Comparison of ENCODE assay signal across 20 cellular contexts in the genomic region with DNA sequence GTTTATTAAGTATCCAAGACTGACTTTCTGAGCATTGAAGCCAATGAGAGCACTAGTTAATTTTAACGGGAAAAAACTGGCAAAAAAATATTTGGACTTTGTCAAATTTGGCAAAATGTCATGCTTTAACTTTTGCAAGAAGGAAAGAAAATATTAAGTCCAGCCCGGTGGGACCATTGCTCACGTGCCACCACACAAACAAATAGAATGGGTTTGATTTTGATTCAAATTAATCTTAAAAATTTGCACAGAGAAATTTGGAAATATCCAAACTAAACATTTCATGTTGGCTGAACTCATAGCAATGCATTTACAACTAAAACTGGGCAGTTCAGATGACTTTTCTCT.
"Had no signal": no experiment of that assay in that cellular context is flagged by ENCODE, and none has a peak within 500 bp of the region (broad histone marks: within the 10 kb centered on the region; RNA-seq: fewer than 3 reads in every experiment).

No MANE protein-coding gene starts in this region.

- H3K4me3 ChIP-seq: gastrocnemius medialis, lower lobe of right lung, suprapubic skin, upper lobe of left lung had no signal

- H3K27ac Mint-ChIP-seq: activated naive CD8-positive, alpha-beta T cell; naive B cell; stimulated activated effector memory CD8-positive, alpha-beta T cell treated with anti-CD3 and anti-CD28 coated beads, Interleukin-12 subunit alpha, Interleukin-12 subunit beta, amount 100 ng/mL, for 72 hours; stimulated activated naive CD8-positive, alpha-beta T cell treated with anti-CD3 and anti-CD28 coated beads, Interleukin-15, amount 100 ng/mL, for 72 hours; T-helper 1 cell treated with Interleukin-12 subunit alpha and Interleukin-12 subunit beta and Interleukin-4 antibody, amounts not matched to agents 30 μg/mL and 1 μg/mL, for 36 hours; WTC11 had no signal

- H3K36me3 Mint-ChIP-seq: activated naive CD8-positive, alpha-beta T cell; stimulated activated effector memory CD8-positive, alpha-beta T cell treated with anti-CD3 and anti-CD28 coated beads, Interleukin-12 subunit alpha, Interleukin-12 subunit beta, amount 100 ng/mL, for 72 hours; WTC11 had no signal

- H3K9me3 Mint-ChIP-seq: stimulated activated effector memory CD8-positive, alpha-beta T cell treated with anti-CD3 and anti-CD28 coated beads, Interleukin-12 subunit alpha, Interleukin-12 subunit beta, amount 100 ng/mL, for 72 hours; T-helper 1 cell treated with Interleukin-12 subunit alpha and Interleukin-12 subunit beta and Interleukin-4 antibody, amounts not matched to agents 30 μg/mL and 1 μg/mL, for 36 hours; WTC11 had no signal

- H3K9me3 ChIP-seq: gastrocnemius medialis, lower lobe of right lung, suprapubic skin, upper lobe of left lung had no signal

- H3K27ac ChIP-seq: lower lobe of right lung, suprapubic skin, upper lobe of left lung had no signal

- H3K27me3 Mint-ChIP-seq: naive B cell had no signal

- FAIRE-seq: bronchial epithelial cell, islet of Langerhans had no signal

- H3K36me3 ChIP-seq: gastrocnemius medialis, lower lobe of right lung, suprapubic skin, upper lobe of left lung had no signal

- DNase-seq: activated T-cell treated with anti-CD3 and anti-CD28 coated beads, Interleukin-2, amount 50 U/mL, for 1 hour; cerebellar nuclear complex; erythroblast; hypothalamus; lower lobe of right lung; mesendoderm; naive B cell; nucleus accumbens; stimulated activated CD4-positive, alpha-beta T cell treated with anti-CD3 and anti-CD28 coated beads, Interleukin-2, amount 100 ng/mL, for 24 hours; stimulated activated naive CD8-positive, alpha-beta T cell treated with anti-CD3 and anti-CD28 coated beads, Interleukin-15, amount 100 ng/mL, for 72 hours; T1000; upper lobe of left lung had no signal

- H3K4me3 Mint-ChIP-seq: activated naive CD8-positive, alpha-beta T cell; naive B cell; stimulated activated effector memory CD8-positive, alpha-beta T cell treated with anti-CD3 and anti-CD28 coated beads, Interleukin-12 subunit alpha, Interleukin-12 subunit beta, amount 100 ng/mL, for 72 hours; stimulated activated naive CD8-positive, alpha-beta T cell treated with anti-CD3 and anti-CD28 coated beads, Interleukin-15, amount 100 ng/mL, for 72 hours; T-helper 1 cell treated with Interleukin-12 subunit alpha and Interleukin-12 subunit beta and Interleukin-4 antibody, amounts not matched to agents 30 μg/mL and 1 μg/mL, for 36 hours; WTC11 had no signal

- ATAC-seq: lower lobe of right lung; stimulated activated effector memory CD8-positive, alpha-beta T cell treated with anti-CD3 and anti-CD28 coated beads, Interleukin-12 subunit alpha, Interleukin-12 subunit beta, amount 100 ng/mL, for 72 hours; stimulated activated naive CD8-positive, alpha-beta T cell treated with anti-CD3 and anti-CD28 coated beads, Interleukin-15, amount 100 ng/mL, for 72 hours; WTC11 had no signal

- H3K27me3 ChIP-seq: gastrocnemius medialis, suprapubic skin, upper lobe of left lung had no signal

- H3K4me1 ChIP-seq: lower lobe of right lung, upper lobe of left lung had no signal

- H3K4me1 Mint-ChIP-seq: stimulated activated effector memory CD8-positive, alpha-beta T cell treated with anti-CD3 and anti-CD28 coated beads, Interleukin-12 subunit alpha, Interleukin-12 subunit beta, amount 100 ng/mL, for 72 hours; stimulated activated naive CD8-positive, alpha-beta T cell treated with anti-CD3 and anti-CD28 coated beads, Interleukin-15, amount 100 ng/mL, for 72 hours had no signal
